Comparison of ENCODE assay signal across 8 cellular contexts in genomic region chrX:69163936-69164741, GRCh38. TPM values are rescaled to one million over a fixed set of nuclear protein-coding genes. Genes with fewer than 3 reads are reported as not detected.
DNase-seq lines count a peak whose midpoint lies in the region; ATAC-seq and TF ChIP-seq lines count a peak whose summit lies in the region.

No MANE protein-coding gene starts in this region.

- H3K36me3 ChIP-seq in left ventricle myocardium inferior, result no peaks in the 10 kb centered on the region

- no peaks in the 10 kb centered on the region for H3K27me3 Mint-ChIP-seq in activated naive CD4-positive, alpha-beta T cell treated with anti-CD3 and anti-CD28 coated beads, Interleukin-2, amount 50 U/mL, for 24 hours

- CTCF ChIA-PET in GM10248 (lab: Yijun Ruan, JAX), result no interaction called here

- TF ChIP-seq CTCF in GM10248 (IDR thresholded peaks at IDR 0.05; ENCODE audit: control extremely low read depth, extremely low read depth, low read depth, missing control alignments), result no peak
- no peak for TF ChIP-seq CTCF in left ventricle myocardium inferior (IDR thresholded peaks at IDR 0.05; ENCODE audit: borderline replicate concordance)

- no peaks in the 10 kb centered on the region for H3K9me3 Mint-ChIP-seq in activated naive CD4-positive, alpha-beta T cell treated with anti-CD3 and anti-CD28 coated beads, Interleukin-2, amount 50 U/mL, for 24 hours

- POLR2A ChIA-PET in GM10248 (lab: Yijun Ruan, JAX), result interaction anchor here (1.0 kb wide), 1 partner anchor 335 kb away, joined by 5 read pairs; the partner anchor contains the start of gene EFNB1

- H3K9me3 ChIP-seq in left ventricle myocardium inferior (replicated peaks), result no peaks in the 10 kb centered on the region

- no peak overlapping the region for H3K27ac ChIP-seq in left ventricle myocardium inferior (replicated peaks)

- H3K4me3 Mint-ChIP-seq in activated naive CD4-positive, alpha-beta T cell treated with anti-CD3 and anti-CD28 coated beads, Interleukin-2, amount 50 U/mL, for 24 hours, result peak overlapping the region; percentile 81

- H3K27me3 ChIP-seq in left ventricle myocardium inferior (ENCODE audit: low read depth), result no peaks in the 10 kb centered on the region

- DNase-seq in GM10248 (ENCODE audit: extremely low spot score), result peak; percentile 61
- DNase-seq in SK-N-DZ (ENCODE audit: low spot score), result peak; percentile 29
- DNase-seq in left ventricle myocardium inferior, result no peak
- DNase-seq in retina, result peak; percentile 47
- DNase-seq in HT-29 (ENCODE audit: low spot score), result no peak
- no peak for DNase-seq in NCI-H1930 (lab: John Stamatoyannopoulos, UW)

- peaks cover 38% of the 10 kb centered on the region for H3K4me1 Mint-ChIP-seq in activated naive CD4-positive, alpha-beta T cell treated with anti-CD3 and anti-CD28 coated beads, Interleukin-2, amount 50 U/mL, for 24 hours

- peak; percentile 46 for ATAC-seq in HG02852 (IDR thresholded peaks at IDR 0.05; ENCODE audit: unreplicated experiment)

- peak overlapping the region; percentile 80 for H3K4me3 ChIP-seq in left ventricle myocardium inferior

- no peaks in the 10 kb centered on the region for H3K36me3 Mint-ChIP-seq in activated naive CD4-positive, alpha-beta T cell treated with anti-CD3 and anti-CD28 coated beads, Interleukin-2, amount 50 U/mL, for 24 hours

- intact Hi-C loops in left ventricle myocardium inferior (cut with micrococcal nuclease), result no loop called here

- H3K27ac Mint-ChIP-seq in activated naive CD4-positive, alpha-beta T cell treated with anti-CD3 and anti-CD28 coated beads, Interleukin-2, amount 50 U/mL, for 24 hours, result peak overlapping the region; percentile 69

- peaks cover 6% of the 10 kb centered on the region for H3K4me1 ChIP-seq in left ventricle myocardium inferior

RNA-seq across cellular contexts. Expression of gene PJA1, which starts 1.1 kb away (rescaled TPM):
- 47.4 and 49.9 TPM in 2 replicates for polyA plus RNA-seq in SK-N-DZ (2014; cell fraction: cytosol; rRNA removed)
- polyA plus RNA-seq in SK-N-DZ (2014; cell fraction: nucleus; rRNA removed), result 25.6 and 28.6 TPM in 2 replicates
- total RNA-seq in left ventricle myocardium inferior, result 18.2 TPM
- 9.5 and 14.4 TPM in 2 replicates for total RNA-seq in HT-29 (2014; rRNA removed; shearing (Covaris generic))

Comparison
In these comparisons a context has a peak if more than half of its experiments do, and no peak if none do; other contexts are left out.
1. DNase-seq: peak in GM10248 (single experiment), SK-N-DZ (single experiment) and retina (single experiment); none in left ventricle myocardium inferior (single experiment), HT-29 (single experiment) and NCI-H1930 (0 of 2).